In the genomic region with DNA sequence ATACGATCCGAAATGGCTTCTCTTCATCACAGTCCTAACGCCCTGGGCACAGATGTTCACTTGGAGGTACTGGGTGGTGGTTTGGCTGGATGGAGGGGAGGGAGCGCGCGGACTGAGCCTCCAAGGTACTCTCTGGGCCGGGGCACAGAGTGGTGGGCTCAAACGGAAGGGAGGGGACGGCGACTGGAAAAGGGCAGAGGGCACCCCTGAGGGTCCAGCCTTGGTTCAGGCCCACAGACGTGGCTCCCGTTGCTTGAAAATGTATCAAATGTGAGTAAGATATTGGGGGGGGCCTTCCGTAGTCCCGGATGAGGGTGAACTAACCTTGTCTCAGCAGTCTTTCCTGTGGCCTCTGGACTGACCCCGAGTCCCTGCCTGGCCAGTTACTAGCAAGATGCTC, we compare ENCODE assay signal across 8 cellular contexts. TPM values are rescaled to one million over a fixed set of nuclear protein-coding genes. Genes with fewer than 3 reads are reported as not detected.
A peak's percentile ranks its signal among the peaks of the same experiment; 100 is the strongest.
DNase-seq lines count a peak whose midpoint lies in the region; ATAC-seq, FAIRE-seq and TF ChIP-seq lines count a peak whose summit lies in the region.

No MANE protein-coding gene starts in this region.

- TF ChIP-seq EP300 in HepG2 (IDR thresholded peaks at IDR 0.05; ENCODE audit: low read depth in 2 of 2, low read length in 2 of 2) (no peak), HepG2 (CRISPR knock-in tag; IDR thresholded peaks at IDR 0.05; ENCODE audit: borderline replicate concordance) (no peak)

- peak in 2 of 4 donors; percentile 12 to 16 for ATAC-seq in right lobe of liver
- ATAC-seq in HepG2, result no peak
- ATAC-seq in memory B cell (ENCODE audit: low read depth), result no peak
- no peak for ATAC-seq in SK-N-SH treated with all-trans-retinoic acid at 6 μM for 48 hours

- peak overlapping the region; percentile 62 for H3K4me3 Mint-ChIP-seq in memory B cell

- FAIRE-seq in HepG2 (lab: Jason Lieb, UNC), result no peak

- no peak overlapping the region for H3K27ac ChIP-seq in right lobe of liver
- H3K27ac ChIP-seq in HepG2 (ENCODE audit: extremely low read length, insufficient read depth, low read length), result no peak overlapping the region
- H3K27ac ChIP-seq in urinary bladder (ENCODE audit: low read depth), result no peak overlapping the region

- intact Hi-C loops in right lobe of liver (cut with DNase I) (no loop called here), HepG2 (cut with micrococcal nuclease; ENCODE audit: unreplicated experiment) (no loop called here)

- H3K27me3 ChIP-seq in right lobe of liver (peaks cover 0 to 13% of the 10 kb centered on the region in 2 donors), HepG2 (ENCODE audit: control insufficient read depth in 1 of 2, insufficient read depth in 2 of 2, low read length in 2 of 2) (peaks cover 0 to 3% of the 10 kb centered on the region in 2 experiments; a peak in 2 of 5 replicates)

- no peak overlapping the region for H3K27ac Mint-ChIP-seq in memory B cell

- H3K36me3 Mint-ChIP-seq in memory B cell, result no peaks in the 10 kb centered on the region

- TF ChIP-seq CTCF in right lobe of liver (IDR thresholded peaks at IDR 0.05) (no peak), HepG2 (CRISPR knock-in tag; IDR thresholded peaks at IDR 0.05) (no peak)

- DNase-seq in right lobe of liver, result no peak
- no peak for DNase-seq in HepG2 (ENCODE audit: low spot score)
- peak; percentile 53 to 60 for DNase-seq in activated T-cell treated with anti-CD3 and anti-CD28 coated beads, Interleukin-2, amount 50 U/mL, for 48 hours
- DNase-seq in memory B cell (ENCODE audit: low spot score in 2 of 2), result no peak
- DNase-seq in KG1 (lab: John Stamatoyannopoulos, UW), result no peak
- no peak for DNase-seq in DMS79 (lab: John Stamatoyannopoulos, UW)

- in situ Hi-C loops in HepG2 (cut with HindIII; ENCODE audit: extremely low pct_ligation_motif_present, low pct_unique_long_range_greater_than_20kb), result no loop called here

- BruUV-seq in HepG2 (replicated peaks; lab: Mats Ljungman, UMichigan), result no TSS peak

- H3K9me3 ChIP-seq in right lobe of liver (no peaks in the 10 kb centered on the region), HepG2 (ENCODE audit: low read length) (no peaks in the 10 kb centered on the region)

- TF ChIP-seq POLR2A in right lobe of liver (IDR thresholded peaks at IDR 0.05) (no peak), HepG2 (IDR thresholded peaks at IDR 0.05; ENCODE audit: insufficient read depth in 1 of 2, low read depth in 2 of 2, low read length in 2 of 2) (no peak)

- peaks cover 5% of the 10 kb centered on the region for H3K27me3 Mint-ChIP-seq in memory B cell

- H3K36me3 ChIP-seq in right lobe of liver (no peaks in the 10 kb centered on the region), HepG2 (replicated peaks in 1 of 2; ENCODE audit: control insufficient read depth in 1 of 2, insufficient read depth in 2 of 2, low read length in 2 of 2) (no peaks in the 10 kb centered on the region), urinary bladder (ENCODE audit: insufficient read depth) (peaks cover 1% of the 10 kb centered on the region)

- 10% methylated on average over 11 of the region's 15 CpGs for WGBS in right lobe of liver (ENCODE audit: insufficient coverage, low coverage, low lambda C conversion rate, missing lambda C conversion rate)
- 66% methylated on average over 14 of the region's 15 CpGs for WGBS in HepG2 (ENCODE audit: low lambda C conversion rate)
- 40% methylated on average over 15 of the region's 15 CpGs for WGBS in urinary bladder

- no peak overlapping the region for H3K9ac ChIP-seq in HepG2 (ENCODE audit: insufficient read depth, low read depth, low read length)

- H4K20me1 ChIP-seq in HepG2 (ENCODE audit: insufficient read depth, low read length), result no peaks in the 10 kb centered on the region

- peak overlapping the region in 2 of 3 donors; percentile 31 to 51 for H3K4me3 ChIP-seq in right lobe of liver
- H3K4me3 ChIP-seq in HepG2 (replicated peaks in 1 of 3; ENCODE audit: insufficient read depth in 1 of 3, low read depth in 2 of 3, low read length in 3 of 3), result no peak overlapping the region
- peak overlapping the region; percentile 35 for H3K4me3 ChIP-seq in urinary bladder (ENCODE audit: low read depth, low read length)

- H3K4me1 Mint-ChIP-seq in memory B cell, result peaks cover 6% of the 10 kb centered on the region

- no peak overlapping the region for H3K4me2 ChIP-seq in HepG2 (ENCODE audit: low read depth, low read length)

- no peak overlapping the region for H2AFZ ChIP-seq in HepG2 (ENCODE audit: low read length)

- H3K9me3 Mint-ChIP-seq in memory B cell, result no peaks in the 10 kb centered on the region

- H3K4me1 ChIP-seq in right lobe of liver (peaks cover 0 to 9% (median 0%) of the 10 kb centered on the region in 4 donors), HepG2 (ENCODE audit: insufficient read depth, low read length) (no peaks in the 10 kb centered on the region), urinary bladder (ENCODE audit: insufficient read depth) (no peaks in the 10 kb centered on the region)

- TF ChIP-seq RAD21 in HepG2 (CRISPR knock-in tag; IDR thresholded peaks at IDR 0.05), result no peak

- POLR2A ChIA-PET in HepG2 (lab: Yijun Ruan, JAX), result no interaction called here

- CTCF ChIA-PET in HepG2 (lab: Yijun Ruan, JAX; ENCODE audit: low intra/inter-chr PET ratio, low total read pairs), result no interaction called here

- H3K79me2 ChIP-seq in HepG2 (ENCODE audit: insufficient read depth, low read length), result no peaks in the 10 kb centered on the region

TF ChIP-seq in HepG2, 621 proteins besides CTCF, POLR2A, EP300 and RAD21 (continues in another document):
- TF ChIP-seq ISX (CRISPR knock-in tag; conservative IDR thresholded peaks at IDR 0.05) (no peak), KDM1A (CRISPR knock-in tag; IDR thresholded peaks at IDR 0.05) (no peak), NFYC (CRISPR knock-in tag; IDR thresholded peaks at IDR 0.05) (no peak), ZNF790 (CRISPR knock-in tag; IDR thresholded peaks at IDR 0.05; ENCODE audit: borderline replicate concordance) (no peak), BCL6 (CRISPR knock-in tag; IDR thresholded peaks at IDR 0.05) (no peak), TAF1 (CRISPR knock-in tag; IDR thresholded peaks at IDR 0.05) (no peak), ZNF720 (CRISPR knock-in tag; IDR thresholded peaks at IDR 0.05) (no peak), ZFYVE20 (CRISPR knock-in tag; IDR thresholded peaks at IDR 0.05; ENCODE audit: borderline replicate concordance, low read depth) (no peak)
- TF ChIP-seq, protein P1, sequence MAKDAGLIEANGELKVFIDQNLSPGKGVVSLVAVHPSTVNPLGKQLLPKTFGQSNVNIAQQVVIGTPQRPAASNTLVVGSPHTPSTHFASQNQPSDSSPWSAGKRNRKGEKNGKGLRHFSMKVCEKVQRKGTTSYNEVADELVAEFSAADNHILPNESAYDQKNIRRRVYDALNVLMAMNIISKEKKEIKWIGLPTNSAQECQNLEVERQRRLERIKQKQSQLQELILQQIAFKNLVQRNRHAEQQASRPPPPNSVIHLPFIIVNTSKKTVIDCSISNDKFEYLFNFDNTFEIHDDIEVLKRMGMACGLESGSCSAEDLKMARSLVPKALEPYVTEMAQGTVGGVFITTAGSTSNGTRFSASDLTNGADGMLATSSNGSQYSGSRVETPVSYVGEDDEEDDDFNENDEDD (CRISPR knock-in tag; IDR thresholded peaks at IDR 0.05; ENCODE audit: borderline replicate concordance), result no peak

TF ChIP-seq in SK-N-SH treated with all-trans-retinoic acid at 6 μM for 48 hours, 23 proteins besides CTCF, POLR2A, EP300 and RAD21:
- TF ChIP-seq PPARA (CRISPR knock-in tag; IDR thresholded peaks at IDR 0.05; ENCODE audit: borderline replicate concordance) (no peak), BACH2 (CRISPR knock-in tag; IDR thresholded peaks at IDR 0.05; ENCODE audit: borderline replicate concordance) (no peak), ZNF70 (CRISPR knock-in tag; IDR thresholded peaks at IDR 0.05) (no peak), ISL1 (CRISPR knock-in tag; IDR thresholded peaks at IDR 0.05) (no peak), CSDC2 (CRISPR knock-in tag; IDR thresholded peaks at IDR 0.05) (no peak), ZC3H10 (CRISPR knock-in tag; IDR thresholded peaks at IDR 0.05) (no peak)
TF ChIP-seq in SK-N-SH treated with all-trans-retinoic acid at 6 μM for 48 hours: peak in this region for 0.

RNA-seq across cellular contexts. Expression of gene IL12RB2, which starts 0.5 kb away (rescaled TPM):
- total RNA-seq in right lobe of liver (1 to 10 TPM in 1 of 6 experiments, under 1 TPM in 5; 0.12 to 1.3 (median 0.31) TPM), HepG2 (2016; rRNA removed; fragmentation: Illumina TruSeq; extraction: Trizol) (not detected in 2 replicates), urinary bladder (6.0 TPM)
- total RNA-seq in HepG2 (2016; cell fraction: cytosol; rRNA removed; fragmentation: Illumina TruSeq; extraction: Trizol; ENCODE audit: low read depth), result not detected in 2 replicates
- not detected in 2 replicates for total RNA-seq in HepG2 (2016; cell fraction: insoluble cytoplasmic fraction; rRNA removed; fragmentation: Illumina TruSeq; extraction: Trizol)
- total RNA-seq in HepG2 (2016; cell fraction: membrane; rRNA removed; fragmentation: Illumina TruSeq; extraction: Trizol), result not detected in 2 replicates
- total RNA-seq in HepG2 (2016; cell fraction: nucleus; rRNA removed; fragmentation: Illumina TruSeq; extraction: Trizol), result not detected in 2 replicates
- polyA plus RNA-seq in HepG2 (2011; rRNA removed) (not detected in 2 replicates), urinary bladder (0.32 TPM)
- polyA plus RNA-seq in HepG2 (2011; cell fraction: cytosol; rRNA removed), result not detected in 2 replicates
- not detected in 2 replicates for polyA plus RNA-seq in HepG2 (2011; cell fraction: nucleus; rRNA removed)
- 0.04 and 0.08 TPM in 2 replicates for polyA plus RNA-seq in HepG2 (2012)
- not detected in 2 replicates for polyA plus RNA-seq in HepG2 (2016; cell fraction: cytosol; fragmentation: Illumina TruSeq; extraction: Trizol; ENCODE audit: low read depth)
- polyA plus RNA-seq in HepG2 (2016; cell fraction: insoluble cytoplasmic fraction; fragmentation: Illumina TruSeq; extraction: Trizol; ENCODE audit: low read depth), result not detected in 2 replicates
- polyA plus RNA-seq in HepG2 (2016; cell fraction: membrane; fragmentation: Illumina TruSeq; extraction: Trizol; ENCODE audit: low read depth), result not detected in 2 replicates
- not detected in 2 replicates for polyA plus RNA-seq in HepG2 (2016; cell fraction: nucleus; fragmentation: Illumina TruSeq; extraction: Trizol; ENCODE audit: insufficient read depth, low read depth)
- not detected in 2 replicates for polyA minus RNA-seq in HepG2 (2011; rRNA and poly(A)+ RNA removed; ENCODE audit: low replicate concordance)
- polyA minus RNA-seq in HepG2 (2011; cell fraction: cytosol; rRNA and poly(A)+ RNA removed), result not detected in 2 replicates
- not detected in 2 replicates for polyA minus RNA-seq in HepG2 (2011; cell fraction: nucleus; rRNA and poly(A)+ RNA removed)

Comparison
In these comparisons a context has a peak if more than half of its experiments do, and no peak if none do; other contexts are left out.
1. H3K4me3 ChIP-seq: peak in right lobe of liver (2 of 3) and urinary bladder (single experiment); none in HepG2 (0 of 3).
2. DNase-seq: peak in activated T-cell treated with anti-CD3 and anti-CD28 coated beads, Interleukin-2, amount 50 U/mL, for 48 hours (2 of 2); none in right lobe of liver (0 of 3), HepG2 (single experiment), memory B cell (0 of 2), KG1 (single experiment) and DMS79 (single experiment).